Comparison of ENCODE assay signal across 9 cellular contexts in genomic region chr6:134882426-134883038, GRCh38.
DNase-seq lines count a peak whose midpoint lies in the region; ATAC-seq and TF ChIP-seq lines count a peak whose summit lies in the region.
"Had no signal": no experiment of that assay in that cellular context is flagged by ENCODE, and none has a peak within 500 bp of the region (broad histone marks: within the 10 kb centered on the region; RNA-seq: fewer than 3 reads in every experiment).

No MANE protein-coding gene starts in this region.

- no peak overlapping the region for H3K4me2 ChIP-seq in OCI-LY7 (ENCODE audit: low read length)
- no peak overlapping the region for H3K4me2 ChIP-seq in osteoblast (ENCODE audit: insufficient read depth, low read length)
- H3K4me2 ChIP-seq: BLaER1 treated with 17β-estradiol and CSF1 and Interleukin-3, amounts not matched to agents 10 nM and 100 nM had no signal

- peak; percentile 94 for TF ChIP-seq CTCF in OCI-LY7 (conservative IDR thresholded peaks at IDR 0.05; ENCODE audit: low read length)
- TF ChIP-seq CTCF in osteoblast (IDR thresholded peaks at IDR 0.05; ENCODE audit: extremely low read depth, low read depth, low read length), result peak; percentile 81

- peak; percentile 19 for DNase-seq in NCI-H2029 (lab: John Stamatoyannopoulos, UW)
- DNase-seq in NCI-H2029 treated with DMSO at 0.1 percent for 48 hours (lab: John Stamatoyannopoulos, UW), result no peak
- peak; percentile 65 for DNase-seq in OCI-LY7 (ENCODE audit: low spot score)
- peak; percentile 28 for DNase-seq in activated T-helper 2 cell treated with anti-CD3 and anti-CD28 coated beads, Interferon-gamma antibody, Interleukin-2, Interleukin-4, amounts not matched to agents 10 μg/mL and 5 μg/mL and 100 μg/mL, durations not matched to agents 14 hours and 24 hours and 36 hours (ENCODE audit: low spot score)
- DNase-seq in foreskin melanocyte, result peak; percentile 73
- DNase-seq in osteoblast (ENCODE audit: insufficient read length, low spot score, missing footprints), result peak; percentile 70

- CTCF ChIA-PET in OCI-LY7 (lab: Charles Lee; ENCODE audit: unreplicated experiment), result interaction anchor here (0.6 to 1.0 kb wide), 3 partner anchors 55 to 255 kb away, joined by 3 read pairs; no protein-coding TSS in a partner anchor

- no peak overlapping the region for H2AFZ ChIP-seq in OCI-LY7 (ENCODE audit: low read length)
- no peak overlapping the region for H2AFZ ChIP-seq in osteoblast (ENCODE audit: low read length)

- H4K20me1 ChIP-seq in OCI-LY7 (ENCODE audit: insufficient read depth, low read length) (no peaks in the 10 kb centered on the region), osteoblast (ENCODE audit: insufficient read depth, low read length) (no peaks in the 10 kb centered on the region)
- H4K20me1 ChIP-seq: BLaER1 treated with 17β-estradiol and CSF1 and Interleukin-3, amounts not matched to agents 10 nM and 100 nM had no signal

- H3K27ac ChIP-seq in OCI-LY7 (ENCODE audit: low read depth, low read length, poor library complexity, severe bottlenecking), result no peak overlapping the region
- H3K27ac ChIP-seq in osteoblast (ENCODE audit: low read depth, low read length), result no peak overlapping the region
- H3K27ac ChIP-seq: BLaER1 treated with 17β-estradiol and CSF1 and Interleukin-3, amounts not matched to agents 10 nM and 100 nM had no signal

- H3K79me2 ChIP-seq in OCI-LY7 (ENCODE audit: insufficient read depth, low read depth, low read length), result no peaks in the 10 kb centered on the region
- no peaks in the 10 kb centered on the region for H3K79me2 ChIP-seq in osteoblast (ENCODE audit: insufficient read depth, low read length)

- no peak overlapping the region for H3K4me3 ChIP-seq in OCI-LY7 (ENCODE audit: low read depth, low read length, poor library complexity, severe bottlenecking)
- no peak overlapping the region for H3K4me3 ChIP-seq in osteoblast (ENCODE audit: insufficient read depth, low read length)
- H3K4me3 ChIP-seq: BLaER1 treated with 17β-estradiol and CSF1 and Interleukin-3, amounts not matched to agents 10 nM and 100 nM had no signal

- no peak overlapping the region for H3K4me3 Mint-ChIP-seq in activated T-helper 2 cell treated with anti-CD3 and anti-CD28 coated beads, Interferon-gamma antibody, Interleukin-2, Interleukin-4, amounts not matched to agents 10 μg/mL and 5 μg/mL and 100 μg/mL, durations not matched to agents 14 hours and 24 hours and 36 hours (ENCODE audit: low read depth)

- H3K27ac Mint-ChIP-seq in activated T-helper 2 cell treated with anti-CD3 and anti-CD28 coated beads, Interferon-gamma antibody, Interleukin-2, Interleukin-4, amounts not matched to agents 10 μg/mL and 5 μg/mL and 100 μg/mL, durations not matched to agents 14 hours and 24 hours and 36 hours, result no peak overlapping the region

- POLR2A ChIA-PET in OCI-LY7 (lab: Charles Lee), result interaction anchor here (0.7 to 1.1 kb wide), 2 partner anchors 32 to 52 kb away, joined by 3 to 4 read pairs; no protein-coding TSS in a partner anchor

- no peaks in the 10 kb centered on the region for H3K36me3 Mint-ChIP-seq in activated T-helper 2 cell treated with anti-CD3 and anti-CD28 coated beads, Interferon-gamma antibody, Interleukin-2, Interleukin-4, amounts not matched to agents 10 μg/mL and 5 μg/mL and 100 μg/mL, durations not matched to agents 14 hours and 24 hours and 36 hours (ENCODE audit: low read depth)

- 0 out of 2 replicates have a peak, but pooled peaks cover 10% of the 10 kb centered on the region for H3K9me3 ChIP-seq in OCI-LY7 (ENCODE audit: low read length)
- H3K9me3 ChIP-seq in osteoblast (ENCODE audit: low read depth, low read length), result no peaks in the 10 kb centered on the region

- H3K27me3 Mint-ChIP-seq in activated T-helper 2 cell treated with anti-CD3 and anti-CD28 coated beads, Interferon-gamma antibody, Interleukin-2, Interleukin-4, amounts not matched to agents 10 μg/mL and 5 μg/mL and 100 μg/mL, durations not matched to agents 14 hours and 24 hours and 36 hours (ENCODE audit: low read depth), result peaks cover 25% of the 10 kb centered on the region

- H3K36me3 ChIP-seq in OCI-LY7 (ENCODE audit: insufficient read depth, low read length) (no peaks in the 10 kb centered on the region), osteoblast (ENCODE audit: insufficient read depth, low read length) (no peaks in the 10 kb centered on the region)
- H3K36me3 ChIP-seq: BLaER1 treated with 17β-estradiol and CSF1 and Interleukin-3, amounts not matched to agents 10 nM and 100 nM had no signal

- peaks cover 6% of the 10 kb centered on the region for H3K4me1 ChIP-seq in OCI-LY7 (ENCODE audit: insufficient read depth, low read length, poor library complexity, severe bottlenecking)
- H3K4me1 ChIP-seq in osteoblast (ENCODE audit: insufficient read depth, low read length), result no peaks in the 10 kb centered on the region

- ATAC-seq in HG03460 (IDR thresholded peaks at IDR 0.05; ENCODE audit: unreplicated experiment), result peak; percentile 58
- ATAC-seq in HG02852 (IDR thresholded peaks at IDR 0.05; ENCODE audit: unreplicated experiment), result no peak

- no peaks in the 10 kb centered on the region for H3K27me3 ChIP-seq in osteoblast (ENCODE audit: insufficient read depth, low read length)
- H3K27me3 ChIP-seq: BLaER1 treated with 17β-estradiol and CSF1 and Interleukin-3, amounts not matched to agents 10 nM and 100 nM had no signal

- no TSS peak for BruUV-seq in OCI-LY7 (replicated peaks; lab: Mats Ljungman, UMichigan)

- no peaks in the 10 kb centered on the region for H3K9me2 ChIP-seq in OCI-LY7 (ENCODE audit: insufficient read depth, low read length)

- intact Hi-C loops in OCI-LY7 (cut with micrococcal nuclease; ENCODE audit: unreplicated experiment), result loop anchor here (1.0 to 5.0 kb wide), 4 partner anchors 60 to 708 kb away; no protein-coding TSS in a partner anchor
- intact Hi-C loops in activated T-helper 2 cell treated with anti-CD3 and anti-CD28 coated beads, Interferon-gamma antibody, Interleukin-2, Interleukin-4, amounts not matched to agents 10 μg/mL and 5 μg/mL and 100 μg/mL, durations not matched to agents 14 hours and 24 hours and 36 hours (cut with micrococcal nuclease), result loop anchor here (1.0 to 5.0 kb wide), 4 partner anchors 58 to 760 kb away; no protein-coding TSS in a partner anchor

- no peaks in the 10 kb centered on the region for H3K9me3 Mint-ChIP-seq in activated T-helper 2 cell treated with anti-CD3 and anti-CD28 coated beads, Interferon-gamma antibody, Interleukin-2, Interleukin-4, amounts not matched to agents 10 μg/mL and 5 μg/mL and 100 μg/mL, durations not matched to agents 14 hours and 24 hours and 36 hours

- no peaks in the 10 kb centered on the region for H3K4me1 Mint-ChIP-seq in activated T-helper 2 cell treated with anti-CD3 and anti-CD28 coated beads, Interferon-gamma antibody, Interleukin-2, Interleukin-4, amounts not matched to agents 10 μg/mL and 5 μg/mL and 100 μg/mL, durations not matched to agents 14 hours and 24 hours and 36 hours (ENCODE audit: low read depth)
